Comparison of ENCODE assay signal across 1 cellular context in genomic region chr1:52033190-52034049, GRCh38.
TF ChIP-seq lines count a peak whose summit lies in the region.

Gene KTI12 (minus strand): TSS chr1:52033810. CDS start chr1:52033761, 49 bp downstream.

TF ChIP-seq in HepG2, 621 proteins besides CTCF, POLR2A, EP300 and RAD21 (continued from another document and continues in another):
- TF ChIP-seq TFDP2 (CRISPR knock-in tag; IDR thresholded peaks at IDR 0.05) (peak; percentile 42; the same call in 1 of the 2 replicates), LBX2 (CRISPR knock-in tag; IDR thresholded peaks at IDR 0.05; ENCODE audit: borderline replicate concordance) (0 out of 2 replicates have a peak, but pooled peaks have one; percentile 68), SMAD1 (CRISPR knock-in tag; IDR thresholded peaks at IDR 0.05; ENCODE audit: borderline replicate concordance, low read depth) (no peak), HOXA7 (CRISPR knock-in tag; IDR thresholded peaks at IDR 0.05) (no peak), SSRP1 (CRISPR knock-in tag; IDR thresholded peaks at IDR 0.05) (no peak), MZF1 (CRISPR knock-in tag; IDR thresholded peaks at IDR 0.05; ENCODE audit: borderline replicate concordance) (0 out of 2 replicates have a peak, but pooled peaks have one; percentile 57), ZNF691 (CRISPR knock-in tag; IDR thresholded peaks at IDR 0.05; ENCODE audit: borderline replicate concordance, low read depth) (peak; percentile 51; the same call in 1 of the 2 replicates), ZNF563 (CRISPR knock-in tag; IDR thresholded peaks at IDR 0.05) (no peak), ZNF678 (CRISPR knock-in tag; IDR thresholded peaks at IDR 0.05) (0 out of 2 replicates have a peak, but pooled peaks have one; percentile 71), ZKSCAN1 (IDR thresholded peaks at IDR 0.05; ENCODE audit: low read length) (0 out of 2 replicates have a peak, but pooled peaks have one; percentile 19), ZBTB4 (CRISPR knock-in tag; IDR thresholded peaks at IDR 0.05; ENCODE audit: borderline replicate concordance) (no peak; the same call in 1 of the 2 replicates), SP2 (CRISPR knock-in tag; IDR thresholded peaks at IDR 0.05) (peak; percentile 46; the same call in 1 of the 2 replicates), RELA (CRISPR knock-in tag; IDR thresholded peaks at IDR 0.05) (no peak), MLXIP (CRISPR knock-in tag; IDR thresholded peaks at IDR 0.05; ENCODE audit: borderline replicate concordance) (no peak), POLR2AphosphoS5 (IDR thresholded peaks at IDR 0.05; ENCODE audit: low read depth, low read length) (peak; percentile 81), ZFP37 (CRISPR knock-in tag; IDR thresholded peaks at IDR 0.05; ENCODE audit: borderline replicate concordance) (no peak), SALL2 (CRISPR knock-in tag; IDR thresholded peaks at IDR 0.05) (peak; percentile 85; the same call in 1 of the 2 replicates), ZNF431 (CRISPR knock-in tag; IDR thresholded peaks at IDR 0.05; ENCODE audit: borderline replicate concordance, low read depth) (0 out of 2 replicates have a peak, but pooled peaks have one; percentile 65), ZNF704 (CRISPR knock-in tag; IDR thresholded peaks at IDR 0.05; ENCODE audit: borderline replicate concordance) (no peak), HNRNPLL (IDR thresholded peaks at IDR 0.05; ENCODE audit: low read depth, low read length, poor library complexity, severe bottlenecking) (peak; percentile 69), ZNF879 (CRISPR knock-in tag; IDR thresholded peaks at IDR 0.05) (0 out of 2 replicates have a peak, but pooled peaks have one; percentile 6), ELF3 (CRISPR knock-in tag; IDR thresholded peaks at IDR 0.05) (peak; percentile 93), ZNF747 (CRISPR knock-in tag; IDR thresholded peaks at IDR 0.05; ENCODE audit: borderline replicate concordance) (no peak), PHF21A (CRISPR knock-in tag; IDR thresholded peaks at IDR 0.05) (peak; percentile 61), ZNF670 (CRISPR knock-in tag; IDR thresholded peaks at IDR 0.05; ENCODE audit: borderline replicate concordance) (no peak), TFE3 (CRISPR knock-in tag; IDR thresholded peaks at IDR 0.05) (no peak; the same call in 1 of the 2 replicates), TERF1 (CRISPR knock-in tag; IDR thresholded peaks at IDR 0.05) (no peak), PCBP1 (IDR thresholded peaks at IDR 0.05; ENCODE audit: borderline replicate concordance, low read depth, low read length) (no peak), GABPB1 (CRISPR knock-in tag; IDR thresholded peaks at IDR 0.05) (peak; percentile 97), PRDM15 (CRISPR knock-in tag; IDR thresholded peaks at IDR 0.05) (no peak; the same call in 1 of the 2 replicates), ZFP90 (CRISPR knock-in tag; IDR thresholded peaks at IDR 0.05; ENCODE audit: borderline replicate concordance) (peak; percentile 68; the same call in 1 of the 2 replicates), ETV5 (CRISPR knock-in tag; IDR thresholded peaks at IDR 0.05; ENCODE audit: borderline replicate concordance) (peak; percentile 80), KDM5B (CRISPR knock-in tag; IDR thresholded peaks at IDR 0.05; ENCODE audit: borderline replicate concordance) (peak; percentile 86), ATM (IDR thresholded peaks at IDR 0.05; ENCODE audit: borderline replicate concordance) (no peak), PCBP2 (optimal IDR thresholded peaks at IDR 0.05; ENCODE audit: low read depth, low read length, poor library complexity, severe bottlenecking) (no peak), CHD2 (IDR thresholded peaks at IDR 0.05; ENCODE audit: low read depth, low read length) (peak; percentile 78), MIXL1 (CRISPR knock-in tag; IDR thresholded peaks at IDR 0.05) (no peak), FOXA1 (IDR thresholded peaks at IDR 0.05) (no peak), FOXA1 (CRISPR knock-in tag; IDR thresholded peaks at IDR 0.05) (no peak; the same call in 1 of the 2 replicates), IKZF1 (IDR thresholded peaks at IDR 0.05) (no peak), ZNF574 (CRISPR knock-in tag; IDR thresholded peaks at IDR 0.05) (peak; percentile 83)
